Comparison of ENCODE assay signal across 12 cellular contexts in genomic region chr5:132417889-132418432, GRCh38. TPM values are rescaled to one million over a fixed set of nuclear protein-coding genes. Genes with fewer than 3 reads are reported as not detected.
DNase-seq lines count a peak whose midpoint lies in the region; ATAC-seq and TF ChIP-seq lines count a peak whose summit lies in the region.
"Had no signal": no experiment of that assay in that cellular context is flagged by ENCODE, and none has a peak within 500 bp of the region (broad histone marks: within the 10 kb centered on the region; RNA-seq: fewer than 3 reads in every experiment).

No MANE protein-coding gene starts in this region.

- H3K27ac ChIP-seq in CD4-positive, alpha-beta T cell (ENCODE audit: low read depth, low read length), result peak overlapping the region; percentile 81
- H3K27ac ChIP-seq in RWPE2 (ENCODE audit: poor library complexity, severe bottlenecking) (peak overlapping the region; percentile 80), heart left ventricle (peak overlapping the region; percentile 41 to 99 (median 78)), gastrocnemius medialis (peak overlapping the region; percentile 87 to 99 (median 94))
- H3K27ac ChIP-seq: GM23248 had no signal

- peaks cover 67% of the 10 kb centered on the region for H3K4me1 ChIP-seq in RWPE2 (ENCODE audit: insufficient read depth, poor library complexity, severe bottlenecking)
- H3K4me1 ChIP-seq in heart left ventricle, result peaks cover 17 to 100% (median 91%) of the 10 kb centered on the region in 12 donors
- H3K4me1 ChIP-seq in gastrocnemius medialis, result peaks cover 92 to 93% of the 10 kb centered on the region in 2 donors

- no peaks in the 10 kb centered on the region for H3K9me3 ChIP-seq in CD4-positive, alpha-beta T cell (ENCODE audit: control insufficient read depth, low read length)
- H3K9me3 ChIP-seq in RWPE2 (ENCODE audit: severe bottlenecking), result no peaks in the 10 kb centered on the region
- H3K9me3 ChIP-seq in heart left ventricle, result peaks cover 0 to 6% (median 0%) of the 10 kb centered on the region in 12 donors
- no peaks in the 10 kb centered on the region for H3K9me3 ChIP-seq in gastrocnemius medialis

- H3K36me3 ChIP-seq in RWPE2 (ENCODE audit: low read depth), result peaks cover 11% of the 10 kb centered on the region
- peaks cover 0 to 31% (median 10%) of the 10 kb centered on the region in 9 donors for H3K36me3 ChIP-seq in heart left ventricle
- no peaks in the 10 kb centered on the region for H3K36me3 ChIP-seq in gastrocnemius medialis

- H3K27me3 Mint-ChIP-seq in CD4-positive, alpha-beta T cell, result no peaks in the 10 kb centered on the region

- no peak for TF ChIP-seq CTCF in CD4-positive, alpha-beta T cell (IDR thresholded peaks at IDR 0.05)
- TF ChIP-seq CTCF in RWPE2 (IDR thresholded peaks at IDR 0.05; ENCODE audit: poor library complexity, severe bottlenecking), result no peak
- TF ChIP-seq CTCF in heart left ventricle (IDR thresholded peaks at IDR 0.05), result no peak
- no peak for TF ChIP-seq CTCF in gastrocnemius medialis (IDR thresholded peaks at IDR 0.05 in 4 of 5, conservative IDR thresholded peaks at IDR 0.05 in 1 of 5)
- no peak for TF ChIP-seq CTCF in GM20000 (IDR thresholded peaks at IDR 0.05; ENCODE audit: extremely low read depth, missing control alignments)

- intact Hi-C loops in CD4-positive, alpha-beta T cell (cut with DNase I, micrococcal nuclease), result loop anchor here in 1 of 2 experiments (2.0 kb wide), 1 partner anchor 73 kb away; the partner anchor contains the start of gene IRF1
- intact Hi-C loops in heart left ventricle (cut with DNase I), result loop anchor here in 6 of 10 donors (2.0 to 5.0 kb wide), 5 partner anchors 73 to 81 kb away; partner anchors contain the start of gene IRF1 (in 3 of the 6)
- intact Hi-C loops in gastrocnemius medialis (cut with DNase I; ENCODE audit: low total_unique reads), result loop anchor here (2.0 kb wide), 1 partner anchor 39 kb away; no protein-coding TSS in a partner anchor

- POLR2A ChIA-PET in CD4-positive, alpha-beta T cell (lab: Charles Lee), result interaction anchor here (1.0 to 6.2 kb wide), 7 partner anchors 12 to 78 kb away, joined by 3 to 62 read pairs (median 5); partner anchors contain the start of gene IRF1

- TF ChIP-seq POLR2A in heart left ventricle (IDR thresholded peaks at IDR 0.05), result no peak
- no peak for TF ChIP-seq POLR2A in gastrocnemius medialis (IDR thresholded peaks at IDR 0.05)

- 57 to 72% (median 65%) methylated on average over 4 of the region's 4 CpGs for WGBS in heart left ventricle, 4 donors

- H3K4me3 ChIP-seq in RWPE2 (ENCODE audit: severe bottlenecking) (no peak overlapping the region), heart left ventricle (no peak overlapping the region), gastrocnemius medialis (no peak overlapping the region)
- H3K4me3 ChIP-seq: GM23248 had no signal

- peak overlapping the region; percentile 92 for H3K27ac Mint-ChIP-seq in CD4-positive, alpha-beta T cell

- H3K4me3 Mint-ChIP-seq in CD4-positive, alpha-beta T cell, result no peak overlapping the region

- no peak for ATAC-seq in CD4-positive, alpha-beta T cell (ENCODE audit: poor library complexity)
- no peak for ATAC-seq in RWPE2 (ENCODE audit: low read depth)
- ATAC-seq in heart left ventricle, result peak in 3 of 4 donors; percentile 29 to 65 (median 38)
- peak; percentile 28 to 45 for ATAC-seq in gastrocnemius medialis
- no peak for ATAC-seq in HG02588 (IDR thresholded peaks at IDR 0.05; ENCODE audit: unreplicated experiment)

- H3K4me1 Mint-ChIP-seq in CD4-positive, alpha-beta T cell (ENCODE audit: low read depth), result peaks cover 94% of the 10 kb centered on the region

- in situ Hi-C loops in gastrocnemius medialis (cut with MboI; ENCODE audit: low sequenced_read_pairs in 4 of 4), result no loop called here

- H3K36me3 Mint-ChIP-seq in CD4-positive, alpha-beta T cell (ENCODE audit: low read depth), result peaks cover 69% of the 10 kb centered on the region

- DNase-seq in CD4-positive, alpha-beta T cell, result no peak
- no peak for DNase-seq in RWPE2 (ENCODE audit: low spot score)
- no peak for DNase-seq in heart left ventricle
- DNase-seq in gastrocnemius medialis, result peak in 1 of 2 donors; percentile 78
- no peak for DNase-seq in GM20000 (ENCODE audit: low spot score)
- no peak for DNase-seq in SK-N-DZ (ENCODE audit: low spot score)
- no peak for DNase-seq in NCI-H2107 treated with DMSO at 0.1 percent for 48 hours (lab: John Stamatoyannopoulos, UW; ENCODE audit: unreplicated experiment)
- DNase-seq: GM23248; NCI-H510A; RPMI8226; stimulated activated CD4-positive, alpha-beta T cell treated with anti-CD3 and anti-CD28 coated beads, Interleukin-12 subunit alpha, Interleukin-12 subunit beta, amount 100 ng/mL, for 4 hours had no signal

- CTCF ChIA-PET in CD4-positive, alpha-beta T cell (lab: Charles Lee), result interaction anchor here (1.5 kb wide), 1 partner anchor 72 kb away, joined by 6 read pairs; the partner anchor contains the start of gene IRF1

- no peaks in the 10 kb centered on the region for H3K9me3 Mint-ChIP-seq in CD4-positive, alpha-beta T cell

- H3K27me3 ChIP-seq in CD4-positive, alpha-beta T cell (ENCODE audit: control insufficient read depth, insufficient read depth, low read length), result no peaks in the 10 kb centered on the region
- H3K27me3 ChIP-seq in RWPE2 (ENCODE audit: insufficient read depth, poor library complexity, severe bottlenecking) (no peaks in the 10 kb centered on the region), heart left ventricle (no peaks in the 10 kb centered on the region), gastrocnemius medialis (no peaks in the 10 kb centered on the region)

RNA-seq across cellular contexts. Expression of gene SLC22A5, which starts 48.5 kb away (rescaled TPM):
- 1 to 10 TPM; 4.3 to 4.5 TPM for total RNA-seq in CD4-positive, alpha-beta T cell
- total RNA-seq in heart left ventricle (10 to 100 TPM in 8 of 9 donors, 1 to 10 TPM in 1; 7.5 to 42.5 (median 13.5) TPM), gastrocnemius medialis (100 to 1,000 TPM in 1 of 4 donors, 10 to 100 TPM in 3; 56.2 to 116 (median 79.2) TPM)
- polyA plus RNA-seq in heart left ventricle, result 10 to 100 TPM; 11.1 to 50.1 TPM
- polyA plus RNA-seq in SK-N-DZ (2014; cell fraction: cytosol; rRNA removed), result 1.3 and 1.5 TPM in 2 replicates
- 2.8 and 7.0 TPM in 2 replicates for polyA plus RNA-seq in SK-N-DZ (2014; cell fraction: nucleus; rRNA removed)

Comparison
In these comparisons a context has a peak if more than half of its experiments do, and no peak if none do; other contexts are left out.
1. ATAC-seq: peak in heart left ventricle (3 of 4) and gastrocnemius medialis (2 of 2); none in CD4-positive, alpha-beta T cell (single experiment), RWPE2 (single experiment) and HG02588 (single experiment).
2. Peak in every context shown above with its lines, with median percentiles within 50 percentile points of each other: H3K27ac ChIP-seq.